Comparison of ENCODE assay signal across 8 cellular contexts in the genomic region with DNA sequence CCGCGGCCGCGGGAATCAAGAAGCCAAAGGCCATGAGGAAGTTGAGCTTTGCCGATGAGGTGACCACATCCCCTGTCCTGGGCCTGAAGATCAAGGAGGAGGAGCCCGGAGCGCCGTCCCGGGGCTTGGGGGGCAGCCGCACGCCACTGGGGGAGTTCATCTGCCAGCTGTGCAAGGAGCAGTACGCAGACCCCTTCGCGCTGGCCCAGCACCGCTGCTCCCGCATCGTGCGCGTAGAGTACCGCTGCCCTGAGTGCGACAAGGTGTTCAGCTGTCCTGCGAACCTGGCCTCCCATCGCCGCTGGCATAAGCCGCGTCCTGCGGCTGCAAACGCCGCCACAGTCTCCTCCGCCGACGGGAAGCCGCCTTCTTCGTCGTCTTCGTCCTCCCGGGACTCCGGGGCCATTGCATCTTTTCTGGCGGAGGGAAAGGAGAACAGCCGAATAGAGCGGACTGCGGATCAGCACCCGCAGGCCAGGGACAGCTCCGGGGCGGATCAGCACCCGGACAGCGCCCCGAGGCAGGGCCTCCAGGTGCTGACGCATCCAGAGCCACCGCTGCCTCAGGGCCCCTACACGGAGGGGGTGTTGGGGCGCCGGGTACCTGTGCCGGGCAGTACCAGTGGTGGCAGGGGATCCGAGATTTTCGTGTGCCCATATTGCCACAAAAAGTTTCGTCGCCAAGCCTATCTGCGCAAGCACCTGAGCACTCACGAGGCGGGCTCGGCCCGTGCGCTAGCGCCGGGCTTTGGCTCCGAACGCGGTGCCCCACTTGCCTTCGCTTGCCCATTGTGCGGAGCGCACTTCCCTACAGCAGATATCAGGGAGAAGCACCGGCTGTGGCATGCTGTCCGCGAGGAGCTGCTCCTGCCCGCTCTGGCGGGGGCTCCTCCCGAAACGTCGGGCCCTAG. TPM values are rescaled to one million over a fixed set of nuclear protein-coding genes. Genes with fewer than 3 reads are reported as not detected.
DNase-seq lines count a peak whose midpoint lies in the region; ATAC-seq, FAIRE-seq and TF ChIP-seq lines count a peak whose summit lies in the region.

No MANE protein-coding gene starts in this region.

- no peaks in the 10 kb centered on the region for H3K9me2 ChIP-seq in Karpas-422 (replicated peaks; ENCODE audit: insufficient read depth, low read length)

- dilution Hi-C loops in keratinocyte (cut with MboI; ENCODE audit: extremely low pct_ligation_motif_present, low sequenced_read_pairs): no loop called here

- H3K27ac ChIP-seq in Karpas-422 (ENCODE audit: low read length) (no peak overlapping the region), keratinocyte (ENCODE audit: control insufficient read depth, insufficient read depth, low read length) (no peak overlapping the region)

- H3K4me1 ChIP-seq in Karpas-422 (ENCODE audit: low read length) (peaks cover 15% of the 10 kb centered on the region), keratinocyte (ENCODE audit: control insufficient read depth, extremely low read depth, insufficient read depth, low read length) (peaks cover 3% of the 10 kb centered on the region)

- H3K27ac Mint-ChIP-seq in activated B cell treated with CpG ODN at 0.5 μM for 24 hours: no peak overlapping the region

- H3K27me3 ChIP-seq in Karpas-422 (ENCODE audit: low read length): no peaks in the 10 kb centered on the region
- peaks cover 51% of the 10 kb centered on the region for H3K27me3 ChIP-seq in keratinocyte (ENCODE audit: control insufficient read depth, extremely low read depth, insufficient read depth, low read length)

- H3K4me1 Mint-ChIP-seq in activated B cell treated with CpG ODN at 0.5 μM for 24 hours: peaks cover 18% of the 10 kb centered on the region

- H3K9me3 Mint-ChIP-seq in activated B cell treated with CpG ODN at 0.5 μM for 24 hours: no peaks in the 10 kb centered on the region

- TF ChIP-seq CTCF in activated B cell treated with CpG ODN at 0.5 μM for 24 hours (IDR thresholded peaks at IDR 0.05) (no peak), cardiac fibroblast (IDR thresholded peaks at IDR 0.05; ENCODE audit: low read depth, low read length) (no peak), keratinocyte (optimal IDR thresholded peaks at IDR 0.05 in 1 of 3, IDR thresholded peaks at IDR 0.05 in 1 of 3, conservative IDR thresholded peaks at IDR 0.05 in 1 of 3; ENCODE audit: extremely low read depth in 1 of 3, insufficient read depth in 2 of 3, low read length in 3 of 3) (no peak)

- DNase-seq in DMS53 treated with DMSO at 0.1 percent for 48 hours (lab: John Stamatoyannopoulos, UW; ENCODE audit: unreplicated experiment) (peak; percentile 29), Karpas-422 (peak; percentile 61), activated B cell treated with CpG ODN at 0.5 μM for 24 hours (peak; percentile 71), cardiac fibroblast (ENCODE audit: low read depth in 2 of 2) (peak; percentile 65 to 69), keratinocyte (ENCODE audit: low read depth, low spot score) (no peak), middle frontal gyrus (ENCODE audit: extremely low spot score, low spot score) (no peak)
- peak in 3 of 4 experiments; percentile 37 to 57 (median 42) for DNase-seq in stimulated activated CD4-positive, alpha-beta T cell treated with anti-CD3 and anti-CD28 coated beads, Interleukin-1b, Interleukin-23, amount 100 ng/mL, for 24 hours (ENCODE audit: low read depth in 4 of 4, low spot score in 1 of 4)

- H3K36me3 ChIP-seq in Karpas-422 (ENCODE audit: insufficient read depth, low read length) (no peaks in the 10 kb centered on the region), keratinocyte (ENCODE audit: control insufficient read depth in 2 of 2, extremely low read depth in 1 of 2, insufficient read depth in 2 of 2, low read length in 2 of 2) (no peaks in the 10 kb centered on the region)

- peak overlapping the region; percentile 70 for H3K9ac ChIP-seq in Karpas-422 (ENCODE audit: low read length)
- no peak overlapping the region for H3K9ac ChIP-seq in keratinocyte (ENCODE audit: control insufficient read depth, extremely low read depth, insufficient read depth, low read length)

- peak; percentile 69 for ATAC-seq in GM21528 (IDR thresholded peaks at IDR 0.05; ENCODE audit: low FRiP score, unreplicated experiment)
- ATAC-seq in activated B cell treated with CpG ODN at 0.5 μM for 24 hours (ENCODE audit: low read depth): peak; percentile 85

- peaks cover 30% of the 10 kb centered on the region for H3K27me3 Mint-ChIP-seq in activated B cell treated with CpG ODN at 0.5 μM for 24 hours

- H3K79me2 ChIP-seq in Karpas-422 (ENCODE audit: low read length): no peaks in the 10 kb centered on the region
- no peaks in the 10 kb centered on the region for H3K79me2 ChIP-seq in keratinocyte (ENCODE audit: control insufficient read depth, insufficient read depth, low read length)

- no peaks in the 10 kb centered on the region for H3K9me1 ChIP-seq in keratinocyte (ENCODE audit: control insufficient read depth, extremely low read depth, insufficient read depth, low read length)

- POLR2A ChIA-PET in activated B cell treated with CpG ODN at 0.5 μM for 24 hours (lab: Charles Lee): interaction anchor here (0.6 kb wide), 1 partner anchor 275 kb away, joined by 3 read pairs; no protein-coding TSS in a partner anchor

- CTCF ChIA-PET in activated B cell treated with CpG ODN at 0.5 μM for 24 hours (lab: Charles Lee): no interaction called here

- H4K20me1 ChIP-seq in Karpas-422 (ENCODE audit: insufficient read depth, low read depth, low read length) (no peaks in the 10 kb centered on the region), keratinocyte (ENCODE audit: control insufficient read depth, extremely low read depth, insufficient read depth, low read length) (no peaks in the 10 kb centered on the region)

- H2AFZ ChIP-seq in Karpas-422 (ENCODE audit: low read length) (no peak overlapping the region), keratinocyte (ENCODE audit: control insufficient read depth, low read length) (no peak overlapping the region)

- peaks cover 10% of the 10 kb centered on the region for H3K36me3 Mint-ChIP-seq in activated B cell treated with CpG ODN at 0.5 μM for 24 hours (ENCODE audit: low read depth)

- peak overlapping the region; percentile 76 for H3K4me3 Mint-ChIP-seq in activated B cell treated with CpG ODN at 0.5 μM for 24 hours

- no peak for FAIRE-seq in keratinocyte (lab: Jason Lieb, UNC)

- H3K9me3 ChIP-seq in Karpas-422 (ENCODE audit: low read length) (no peaks in the 10 kb centered on the region), keratinocyte (ENCODE audit: control insufficient read depth, low read depth, low read length) (no peaks in the 10 kb centered on the region)

- H3K4me2 ChIP-seq in Karpas-422 (ENCODE audit: low read depth, low read length, poor library complexity, severe bottlenecking): peak overlapping the region; percentile 93
- H3K4me2 ChIP-seq in keratinocyte (ENCODE audit: control insufficient read depth, extremely low read depth, insufficient read depth, low read depth, low read length): peak overlapping the region; percentile 63

- intact Hi-C loops in activated B cell treated with CpG ODN at 0.5 μM for 24 hours (cut with micrococcal nuclease): loop anchor here (5.0 to 10.0 kb wide), 4 partner anchors 98 to 490 kb away; a partner anchor contains a TSS

- H3K4me3 ChIP-seq in Karpas-422 (ENCODE audit: low read length): peak overlapping the region; percentile 80
- peak overlapping the region; percentile 26 to 27 for H3K4me3 ChIP-seq in cardiac fibroblast (replicated peaks in 1 of 2; ENCODE audit: low read depth in 2 of 2, low read length in 2 of 2)
- H3K4me3 ChIP-seq in keratinocyte (ENCODE audit: control insufficient read depth in 2 of 3, extremely low read depth in 1 of 3, insufficient read depth in 2 of 3, low read depth in 1 of 3, low read length in 3 of 3): peak overlapping the region; percentile 21 to 72 (median 51)

RNA-seq across cellular contexts. Expression of a gene that starts 1.2 kb away (rescaled TPM):
- 0.22 and 0.32 TPM in 2 replicates for total RNA-seq in Karpas-422 (2014; rRNA removed; shearing (Covaris generic); ENCODE audit: low replicate concordance)
- not detected in 2 replicates for total RNA-seq in activated B cell treated with CpG ODN at 0.5 μM for 24 hours
- not detected in 3 replicates for polyA plus RNA-seq in keratinocyte
- polyA plus RNA-seq in keratinocyte (2011; ENCODE audit: low read depth): not detected
- not detected in 2 replicates for polyA plus RNA-seq in keratinocyte (2011; cell fraction: cytosol; rRNA removed)
- not detected in 2 replicates for polyA plus RNA-seq in keratinocyte (2011; cell fraction: nucleus; rRNA removed)
- polyA plus RNA-seq in keratinocyte (2012; ENCODE audit: low replicate concordance): 0.04 TPM in 1 of 2 replicates, not detected in the other
- not detected in 3 replicates for polyA minus RNA-seq in keratinocyte
- polyA minus RNA-seq in keratinocyte (2011; cell fraction: cytosol; rRNA and poly(A)+ RNA removed): not detected
- not detected in 2 replicates for polyA minus RNA-seq in keratinocyte (2011; cell fraction: nucleus; rRNA and poly(A)+ RNA removed)

Comparison
In these comparisons a context has a peak if more than half of its experiments do, and no peak if none do; other contexts are left out.
1. DNase-seq: peak in DMS53 treated with DMSO at 0.1 percent for 48 hours (single experiment), Karpas-422 (single experiment), activated B cell treated with CpG ODN at 0.5 μM for 24 hours (single experiment), cardiac fibroblast (2 of 2) and stimulated activated CD4-positive, alpha-beta T cell treated with anti-CD3 and anti-CD28 coated beads, Interleukin-1b, Interleukin-23, amount 100 ng/mL, for 24 hours (3 of 4); none in keratinocyte (single experiment) and middle frontal gyrus (single experiment).
2. H3K4me3 ChIP-seq: peak in every context shown above with its lines; median percentile 80 in Karpas-422; 51 in keratinocyte; 26 in cardiac fibroblast.